ENCODE assay signal across 27 cellular contexts in genomic region chr5:123947797-123948196, GRCh38.
DNase-seq lines count a peak whose midpoint lies in the region; ATAC-seq, FAIRE-seq and TF ChIP-seq lines count a peak whose summit lies in the region.
"Had no signal": no experiment of that assay in that cellular context is flagged by ENCODE, and none has a peak within 500 bp of the region (broad histone marks: within the 10 kb centered on the region; RNA-seq: fewer than 3 reads in every experiment).

No MANE protein-coding gene starts in this region.

- no peaks in the 10 kb centered on the region for H3K79me2 ChIP-seq in H1 (ENCODE audit: control insufficient read depth in 1 of 2, insufficient read depth in 2 of 2, low read length in 2 of 2)

- no peaks in the 10 kb centered on the region for H3K4me1 Mint-ChIP-seq in activated T-cell treated with anti-CD3 and anti-CD28 coated beads, Interleukin-2, amount 50 U/mL, for 72 hours (ENCODE audit: low read depth)
- H3K4me1 Mint-ChIP-seq: CD14-positive monocyte; CD4-positive, alpha-beta memory T cell; CD4-positive, CD25-positive, alpha-beta regulatory T cell; CD8-positive, alpha-beta memory T cell had no signal

- no peak overlapping the region for H3K4ac ChIP-seq in H1 (replicated peaks; ENCODE audit: insufficient read length, low read depth, low read length)

- H3K9me3 ChIP-seq in Panc1 (ENCODE audit: control insufficient read depth, insufficient read depth, low read depth, low read length) (no peaks in the 10 kb centered on the region), H1 (ENCODE audit: insufficient read depth in 2 of 2, low read depth in 1 of 2, low read length in 1 of 2) (peaks cover 2 to 8% of the 10 kb centered on the region in 2 experiments; a peak in 1 of 4 replicates)
- H3K9me3 ChIP-seq: BE2C had no signal

- H3K36me3 ChIP-seq in Panc1 (ENCODE audit: control insufficient read depth, insufficient read depth, low read length): no peaks in the 10 kb centered on the region
- no peaks in the 10 kb centered on the region for H3K36me3 ChIP-seq in H1 (ENCODE audit: control insufficient read depth in 2 of 4, insufficient read depth in 4 of 4, low read length in 3 of 4)
- H3K36me3 ChIP-seq: BE2C, BLaER1 had no signal

- ATAC-seq in Panc1 (no peak), SK-N-SH treated with all-trans-retinoic acid at 6 μM for 48 hours (no peak), GM19023 (IDR thresholded peaks at IDR 0.05; ENCODE audit: unreplicated experiment) (no peak), HG03025 (IDR thresholded peaks at IDR 0.05; ENCODE audit: low FRiP score, unreplicated experiment) (no peak)
- no peak for ATAC-seq in activated T-cell treated with anti-CD3 and anti-CD28 coated beads, Interleukin-2, amount 50 U/mL, for 72 hours (replicated peaks in 1 of 2)
- ATAC-seq: GM12878 had no signal

- H4K20me1 ChIP-seq in H1 (replicated peaks in 1 of 2; ENCODE audit: control insufficient read depth in 1 of 2, insufficient read depth in 2 of 2, low read length in 2 of 2): no peaks in the 10 kb centered on the region
- H4K20me1 ChIP-seq: BLaER1 had no signal

- no peak overlapping the region for H3K14ac ChIP-seq in H1 (ENCODE audit: insufficient read length)

- H3K4me3 Mint-ChIP-seq in activated T-cell treated with anti-CD3 and anti-CD28 coated beads, Interleukin-2, amount 50 U/mL, for 72 hours: no peak overlapping the region
- H3K4me3 Mint-ChIP-seq: CD14-positive monocyte; CD4-positive, alpha-beta memory T cell; CD4-positive, CD25-positive, alpha-beta regulatory T cell; CD8-positive, alpha-beta memory T cell had no signal

- TF ChIP-seq POLR2A in H1 (IDR thresholded peaks at IDR 0.05; ENCODE audit: control extremely low read depth in 1 of 2, low read depth in 2 of 2, low read length in 2 of 2): no peak

- POLR2A ChIA-PET in Panc1 (lab: Charles Lee): no interaction called here
- POLR2A ChIA-PET in H1 (lab: Charles Lee; ENCODE audit: partially characterized antibody): no interaction called here

- no peak overlapping the region for H4K5ac ChIP-seq in H1 (ENCODE audit: insufficient read length, low read depth, low read length)

- H3K27ac Mint-ChIP-seq in activated T-cell treated with anti-CD3 and anti-CD28 coated beads, Interleukin-2, amount 50 U/mL, for 72 hours: no peak overlapping the region
- H3K27ac Mint-ChIP-seq: CD14-positive monocyte; CD4-positive, alpha-beta memory T cell; CD4-positive, CD25-positive, alpha-beta regulatory T cell; CD8-positive, alpha-beta memory T cell had no signal

- no peak overlapping the region for H2BK120ac ChIP-seq in H1 (replicated peaks; ENCODE audit: low read depth, low read length)

- H3K9me3 Mint-ChIP-seq in activated T-cell treated with anti-CD3 and anti-CD28 coated beads, Interleukin-2, amount 50 U/mL, for 72 hours: peaks cover 3 to 9% of the 10 kb centered on the region in 2 donors

- no peak overlapping the region for H2AFZ ChIP-seq in H1 (ENCODE audit: low read length)

- H3K18ac ChIP-seq in H1 (ENCODE audit: extremely low read depth, low read length): no peak overlapping the region

- peak overlapping the region; percentile 10 for H4K91ac ChIP-seq in H1 (replicated peaks; ENCODE audit: insufficient read length, low read length)

- H3K27ac ChIP-seq in Panc1 (ENCODE audit: low read length) (peak overlapping the region; percentile 45; the same call in 1 of the 2 replicates), H1 (ENCODE audit: low read depth, low read length) (no peak overlapping the region)
- H3K27ac ChIP-seq: BLaER1 had no signal

- no peak for TF ChIP-seq RAD21 in H1 (IDR thresholded peaks at IDR 0.05 in 1 of 2, conservative IDR thresholded peaks at IDR 0.05 in 1 of 2; ENCODE audit: low read depth in 2 of 2, low read length in 2 of 2)

- H3K23me2 ChIP-seq in H1 (ENCODE audit: low read depth, low read length): no peaks in the 10 kb centered on the region; the same call in 1 of the 2 replicates

- H2BK12ac ChIP-seq in H1 (ENCODE audit: low read depth, low read length): no peak overlapping the region

- no peaks in the 10 kb centered on the region for H3K79me1 ChIP-seq in H1 (ENCODE audit: low read depth, low read length)

- TF ChIP-seq CTCF in Panc1 (IDR thresholded peaks at IDR 0.05) (no peak), H1 (IDR thresholded peaks at IDR 0.05; ENCODE audit: control extremely low read depth in 1 of 3, insufficient read depth in 1 of 3, low read depth in 1 of 3, low read length in 3 of 3) (no peak)

- H2AK5ac ChIP-seq in H1 (ENCODE audit: low read depth, low read length): no peak overlapping the region

- CTCF ChIA-PET in Panc1 (lab: Charles Lee) (no interaction called here), H1 (lab: Charles Lee; ENCODE audit: partially characterized antibody) (interaction anchor here (1.1 to 1.8 kb wide), 2 partner anchors 10 to 94 kb away, joined by 4 to 5 read pairs; no protein-coding TSS in a partner anchor)

- H2BK15ac ChIP-seq in H1 (ENCODE audit: low read length): 0 out of 2 replicates have a peak overlapping the region, but pooled peaks have one; percentile 85

- intact Hi-C loops in Panc1 (cut with micrococcal nuclease; ENCODE audit: unreplicated experiment): no loop called here

- no peak overlapping the region for H2BK5ac ChIP-seq in H1 (ENCODE audit: low read depth, low read length)

- H3K27me3 ChIP-seq in Panc1 (ENCODE audit: control insufficient read depth, insufficient read depth, low read length): no peaks in the 10 kb centered on the region
- no peaks in the 10 kb centered on the region for H3K27me3 ChIP-seq in H1 (replicated peaks in 1 of 4; ENCODE audit: control insufficient read depth in 3 of 4, extremely low read depth in 1 of 4, insufficient read depth in 3 of 4, low read length in 3 of 4)
- H3K27me3 ChIP-seq: BE2C, BLaER1 had no signal

- H3K4me1 ChIP-seq in Panc1 (ENCODE audit: control insufficient read depth, insufficient read depth, low read length) (0 out of 2 replicates have a peak, but pooled peaks cover 11% of the 10 kb centered on the region), H1 (replicated peaks in 1 of 4; ENCODE audit: control insufficient read depth in 3 of 4, insufficient read depth in 4 of 4, low read length in 3 of 4) (no peaks in the 10 kb centered on the region)
- H3K4me1 ChIP-seq: BLaER1 had no signal

- H3K27me3 Mint-ChIP-seq in activated T-cell treated with anti-CD3 and anti-CD28 coated beads, Interleukin-2, amount 50 U/mL, for 72 hours (ENCODE audit: low read depth): no peaks in the 10 kb centered on the region
- H3K27me3 Mint-ChIP-seq: CD4-positive, alpha-beta memory T cell; CD4-positive, CD25-positive, alpha-beta regulatory T cell; CD8-positive, alpha-beta memory T cell had no signal

- BruUV-seq in Panc1 (replicated peaks; lab: Mats Ljungman, UMichigan): no TSS peak

- H3K56ac ChIP-seq in H1 (replicated peaks; ENCODE audit: insufficient read length, low read depth, low read length): no peak overlapping the region

- no peak overlapping the region for H4K8ac ChIP-seq in H1 (ENCODE audit: extremely low read depth, insufficient read depth, low read length)

- FAIRE-seq in H1 (lab: Jason Lieb, UNC): no peak
- FAIRE-seq: A204.1, GM12878, GM12892 had no signal

- no peak overlapping the region for H3K23ac ChIP-seq in H1 (ENCODE audit: insufficient read length)

- H3K36me3 Mint-ChIP-seq in activated T-cell treated with anti-CD3 and anti-CD28 coated beads, Interleukin-2, amount 50 U/mL, for 72 hours (ENCODE audit: insufficient read depth in 2 of 2): peaks cover 0 to under 1% of the 10 kb centered on the region in 2 donors
- H3K36me3 Mint-ChIP-seq: CD14-positive monocyte; CD4-positive, alpha-beta memory T cell; CD4-positive, CD25-positive, alpha-beta regulatory T cell; CD8-positive, alpha-beta memory T cell had no signal

- DNase-seq in NCI-H69 (lab: John Stamatoyannopoulos, UW) (peak; percentile 36), Panc1 (ENCODE audit: low read depth, low spot score) (no peak), H1 (ENCODE audit: low read depth in 1 of 2, low spot score in 2 of 2) (no peak)
- DNase-seq in activated T-cell treated with anti-CD3 and anti-CD28 coated beads, Interleukin-2, amount 50 U/mL, for 72 hours: no peak
- DNase-seq: 8988T; ACHN; BE2C; C1 segment of cervical spinal cord; CD4-positive, alpha-beta memory T cell; CD4-positive, CD25-positive, alpha-beta regulatory T cell; CD8-positive, alpha-beta memory T cell; COR-L47; DMS 273 treated with DMSO at 0.1 percent for 48 hours; DMS153; DMS53; DMS79; DND-41; EL; GDM1 had no signal

- no peak overlapping the region for H3K4me2 ChIP-seq in H1 (ENCODE audit: insufficient read depth in 1 of 2, low read depth in 2 of 2, low read length in 2 of 2)
- H3K4me2 ChIP-seq: BLaER1 had no signal

- H3K4me3 ChIP-seq in Panc1 (ENCODE audit: low read depth in 2 of 2, low read length in 2 of 2): no peak overlapping the region
- H3K4me3 ChIP-seq in H1 (ENCODE audit: extremely low read depth in 1 of 4, insufficient read depth in 2 of 4, low read depth in 3 of 4, low read length in 4 of 4): no peak overlapping the region
- H3K4me3 ChIP-seq: BLaER1, GM12878 had no signal

- H3K9ac ChIP-seq in H1 (replicated peaks in 1 of 4; ENCODE audit: extremely low read depth in 1 of 4, low read depth in 3 of 4, low read length in 3 of 4): no peak overlapping the region
- H3K9ac ChIP-seq: BLaER1 had no signal

- H2BK20ac ChIP-seq in H1 (ENCODE audit: low read length): 0 out of 2 replicates have a peak overlapping the region, but pooled peaks have one; percentile 43

- TF ChIP-seq EP300 in H1 (IDR thresholded peaks at IDR 0.05; ENCODE audit: borderline replicate concordance in 1 of 2, low read depth in 2 of 2, low read length in 2 of 2): no peak

- in situ Hi-C loops in Panc1 (cut with HindIII; ENCODE audit: low pct_unique_long_range_greater_than_20kb, low sequenced_read_pairs): no loop called here

- 85% methylated on average over 2 of the region's 2 CpGs; no CpG with 5 or more reads in 1 of the 2 experiments for WGBS in H1 (ENCODE audit: extremely low coverage in 1 of 2, insufficient coverage in 1 of 2, insufficient read length in 1 of 2, insufficient replicate concordance in 2 of 2, low coverage in 1 of 2, low lambda C conversion rate in 2 of 2, missing lambda C conversion rate in 1 of 2), 2 experiments

TF ChIP-seq in SK-N-SH treated with all-trans-retinoic acid at 6 μM for 48 hours, 23 proteins besides CTCF, POLR2A, EP300 and RAD21 (continues in another document):
- TF ChIP-seq ESRRG (CRISPR knock-in tag; IDR thresholded peaks at IDR 0.05) (no peak), TCF4 (CRISPR knock-in tag; IDR thresholded peaks at IDR 0.05; ENCODE audit: borderline replicate concordance) (peak; percentile 100), TOX (CRISPR knock-in tag; IDR thresholded peaks at IDR 0.05; ENCODE audit: borderline replicate concordance) (no peak)
